5 cellular contexts compared by ENCODE assay signal in genomic region chr1:37244815-37245214, GRCh38.
"Had no signal": no experiment of that assay in that cellular context is flagged by ENCODE, and none has a peak within 500 bp of the region (broad histone marks: within the 10 kb centered on the region; RNA-seq: fewer than 3 reads in every experiment).

No MANE protein-coding gene starts in this region.

- H3K27ac Mint-ChIP-seq: GM23338, H9 had no signal

- ATAC-seq: GM23338, K562 had no signal

- DNase-seq: H9, HCEC 1CT, IMR-90 had no signal

- H3K4me3 Mint-ChIP-seq: GM23338, H9 had no signal

- H3K9me3 Mint-ChIP-seq: GM23338, H9 had no signal
